In genomic region chr18:41933778-41934177, GRCh38 we compare ENCODE assay signal across 2 cellular contexts.
TF ChIP-seq lines count a peak whose summit lies in the region.

No MANE protein-coding gene starts in this region.

TF ChIP-seq in GM23338, 12 proteins besides CTCF, POLR2A, EP300 and RAD21 (continued from another document):
- no peak for TF ChIP-seq ZNF462 (CRISPR knock-in tag; IDR thresholded peaks at IDR 0.05)
- no peak for TF ChIP-seq ZNF331 (CRISPR knock-in tag; IDR thresholded peaks at IDR 0.05; ENCODE audit: low read depth)
- no peak for TF ChIP-seq JUNB (IDR thresholded peaks at IDR 0.05; ENCODE audit: unreplicated experiment)
- no peak for TF ChIP-seq NANOG (IDR thresholded peaks at IDR 0.05; ENCODE audit: borderline replicate concordance)

TF ChIP-seq in WTC11, 78 proteins besides CTCF, POLR2A, EP300 and RAD21 (continued from another document):
- TF ChIP-seq CDX4 (CRISPR knock-in tag; IDR thresholded peaks at IDR 0.05; ENCODE audit: borderline replicate concordance) (no peak), TEAD1 (CRISPR knock-in tag; IDR thresholded peaks at IDR 0.05) (no peak), NR1H2 (CRISPR knock-in tag; IDR thresholded peaks at IDR 0.05) (no peak), IRF2 (CRISPR knock-in tag; IDR thresholded peaks at IDR 0.05; ENCODE audit: borderline replicate concordance, low read depth) (no peak), USF1 (CRISPR knock-in tag; IDR thresholded peaks at IDR 0.05) (no peak), ZNF416 (CRISPR knock-in tag; IDR thresholded peaks at IDR 0.05) (no peak), ZNF317 (CRISPR knock-in tag; IDR thresholded peaks at IDR 0.05; ENCODE audit: borderline replicate concordance, low read depth) (no peak), TCF7 (CRISPR knock-in tag; IDR thresholded peaks at IDR 0.05; ENCODE audit: low read depth) (no peak)
TF ChIP-seq in WTC11: peak in this region for 0.
